Comparison of ENCODE assay signal across 28 cellular contexts in genomic region chr17:63102034-63102433, GRCh38.
"Had no signal": no experiment of that assay in that cellular context is flagged by ENCODE, and none has a peak within 500 bp of the region (broad histone marks: within the 10 kb centered on the region; RNA-seq: fewer than 3 reads in every experiment).

No MANE protein-coding gene starts in this region.

- H3K27me3 ChIP-seq: brain microvascular endothelial cell, dorsolateral prefrontal cortex, esophagus squamous epithelium, gastroesophageal sphincter, heart right ventricle had no signal

- H3K4me3 ChIP-seq: coronary artery, dorsolateral prefrontal cortex, esophagus squamous epithelium, gastroesophageal sphincter, heart right ventricle had no signal

- H3K27me3 Mint-ChIP-seq: activated CD4-positive, alpha-beta memory T cell treated with anti-CD3 and anti-CD28 coated beads, Interleukin-2, amount 10 ng/mL, durations not matched to agents 7 days and 5 days; activated CD4-positive, alpha-beta T cell treated with anti-CD3 and anti-CD28 coated beads, Interleukin-2, amount 10 ng/mL, durations not matched to agents 7 days and 5 days; activated naive CD8-positive, alpha-beta T cell; activated T-cell treated with anti-CD3 and anti-CD28 coated beads, Interleukin-2, amount 50 U/mL, for 24 hours; activated T-helper 17 cell treated with anti-CD3 and anti-CD28 coated beads, Interleukin-2, amount 50 U/mL, for 72 hours; central memory CD8-positive, alpha-beta T cell; dendritic cell treated with granulocyte-macrophage colony-stimulating factor and Interleukin-4, amounts not matched to agents 40 ng/mL and 50 ng/mL, for 4 days had no signal

- ATAC-seq: activated T-helper 17 cell treated with anti-CD3 and anti-CD28 coated beads, Interleukin-2, amount 50 U/mL, for 72 hours; gastroesophageal sphincter; heart right ventricle had no signal

- H3K9me3 ChIP-seq: esophagus squamous epithelium, gastroesophageal sphincter, heart right ventricle had no signal

- H3K27ac Mint-ChIP-seq: activated CD4-positive, alpha-beta memory T cell treated with anti-CD3 and anti-CD28 coated beads, Interleukin-2, amount 10 ng/mL, durations not matched to agents 7 days and 5 days; activated CD4-positive, alpha-beta T cell treated with anti-CD3 and anti-CD28 coated beads, Interleukin-2, amount 10 ng/mL, durations not matched to agents 7 days and 5 days; activated naive CD8-positive, alpha-beta T cell; activated T-cell treated with anti-CD3 and anti-CD28 coated beads, Interleukin-2, amount 50 U/mL, for 24 hours; activated T-helper 17 cell treated with anti-CD3 and anti-CD28 coated beads, Interleukin-2, amount 50 U/mL, for 72 hours; dendritic cell treated with granulocyte-macrophage colony-stimulating factor and Interleukin-4, amounts not matched to agents 40 ng/mL and 50 ng/mL, for 4 days had no signal

- H3K36me3 ChIP-seq: esophagus squamous epithelium, gastroesophageal sphincter, heart right ventricle had no signal

- H3K4me3 Mint-ChIP-seq: activated CD4-positive, alpha-beta memory T cell treated with anti-CD3 and anti-CD28 coated beads, Interleukin-2, amount 10 ng/mL, durations not matched to agents 7 days and 5 days; activated CD4-positive, alpha-beta T cell treated with anti-CD3 and anti-CD28 coated beads, Interleukin-2, amount 10 ng/mL, durations not matched to agents 7 days and 5 days; activated naive CD8-positive, alpha-beta T cell; activated T-cell treated with anti-CD3 and anti-CD28 coated beads, Interleukin-2, amount 50 U/mL, for 24 hours; activated T-helper 17 cell treated with anti-CD3 and anti-CD28 coated beads, Interleukin-2, amount 50 U/mL, for 72 hours; central memory CD8-positive, alpha-beta T cell; dendritic cell treated with granulocyte-macrophage colony-stimulating factor and Interleukin-4, amounts not matched to agents 40 ng/mL and 50 ng/mL, for 4 days had no signal

- H3K4me1 Mint-ChIP-seq: activated CD4-positive, alpha-beta memory T cell treated with anti-CD3 and anti-CD28 coated beads, Interleukin-2, amount 10 ng/mL, durations not matched to agents 7 days and 5 days; activated CD4-positive, alpha-beta T cell treated with anti-CD3 and anti-CD28 coated beads, Interleukin-2, amount 10 ng/mL, durations not matched to agents 7 days and 5 days; activated T-helper 17 cell treated with anti-CD3 and anti-CD28 coated beads, Interleukin-2, amount 50 U/mL, for 72 hours; central memory CD8-positive, alpha-beta T cell had no signal

- H3K9me3 Mint-ChIP-seq: activated CD4-positive, alpha-beta memory T cell treated with anti-CD3 and anti-CD28 coated beads, Interleukin-2, amount 10 ng/mL, durations not matched to agents 7 days and 5 days; activated CD4-positive, alpha-beta T cell treated with anti-CD3 and anti-CD28 coated beads, Interleukin-2, amount 10 ng/mL, durations not matched to agents 7 days and 5 days; activated T-cell treated with anti-CD3 and anti-CD28 coated beads, Interleukin-2, amount 50 U/mL, for 24 hours; activated T-helper 17 cell treated with anti-CD3 and anti-CD28 coated beads, Interleukin-2, amount 50 U/mL, for 72 hours; central memory CD8-positive, alpha-beta T cell; dendritic cell treated with granulocyte-macrophage colony-stimulating factor and Interleukin-4, amounts not matched to agents 40 ng/mL and 50 ng/mL, for 4 days had no signal

- H3K4me1 ChIP-seq: esophagus squamous epithelium, gastroesophageal sphincter, heart right ventricle had no signal

- H3K27ac ChIP-seq: brain microvascular endothelial cell, coronary artery, dorsolateral prefrontal cortex, epithelial cell of prostate, esophagus squamous epithelium, gastroesophageal sphincter, heart right ventricle had no signal

- DNase-seq: activated CD4-positive, alpha-beta memory T cell treated with anti-CD3 and anti-CD28 coated beads, Interleukin-2, amount 10 ng/mL, durations not matched to agents 7 days and 5 days; activated CD4-positive, alpha-beta T cell treated with anti-CD3 and anti-CD28 coated beads for 1 hour; activated CD4-positive, alpha-beta T cell treated with anti-CD3 and anti-CD28 coated beads for 4 hours; activated CD4-positive, alpha-beta T cell treated with anti-CD3 and anti-CD28 coated beads, Interleukin-2, amount 10 ng/mL, durations not matched to agents 7 days and 5 days; activated CD4-positive, alpha-beta T cell treated with anti-CD3 and anti-CD28 coated beads, Interleukin-2, amount 50 U/mL, for 4 hours; activated CD8-positive, alpha-beta memory T cell treated with anti-CD3 and anti-CD28 coated beads, Interleukin-2, amount 50 U/mL, for 48 hours; activated effector memory CD4-positive, alpha-beta T cell treated with Interleukin-2 at 50 U/mL for 16 hours; activated gamma-delta T cell treated with Interleukin-2 at 50 U/mL for 16 hours; activated naive CD4-positive, alpha-beta T cell treated with anti-CD3 and anti-CD28 coated beads, Interleukin-2, amount 50 U/mL, for 16 hours; activated naive CD4-positive, alpha-beta T cell treated with Interleukin-2 at 50 U/mL for 16 hours; activated T-cell treated with anti-CD3 and anti-CD28 coated beads for 4 hours; activated T-cell treated with anti-CD3 and anti-CD28 coated beads, Interleukin-2, amount 50 U/mL, for 24 hours; amniotic stem cell; anterior cingulate cortex; brain microvascular endothelial cell; dorsolateral prefrontal cortex; effector memory CD4-positive, alpha-beta T cell; esophagus squamous epithelium; foreskin melanocyte; heart right ventricle; T-helper 2 cell had no signal
